Comparison of ENCODE assay signal across 14 cellular contexts in the genomic region with DNA sequence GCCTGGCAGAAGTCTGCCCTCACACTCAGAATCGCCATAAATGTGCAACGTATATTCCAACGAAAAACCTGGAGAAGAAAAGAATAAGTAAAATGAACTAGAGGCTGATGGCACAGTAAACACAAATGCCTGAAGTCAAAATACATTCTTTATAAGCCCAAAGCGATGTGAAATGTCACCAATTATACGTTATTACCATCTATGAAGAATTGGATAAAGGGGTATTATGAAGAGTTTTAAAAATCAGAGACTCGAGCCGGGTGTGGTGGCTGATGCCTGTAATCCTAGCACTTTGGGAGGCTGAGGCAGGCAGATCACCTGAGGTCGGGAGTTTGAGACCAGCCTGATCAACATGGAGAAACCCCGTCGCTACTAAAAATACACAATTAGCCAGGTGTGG.
"Had no signal": no experiment of that assay in that cellular context is flagged by ENCODE, and none has a peak within 500 bp of the region (broad histone marks: within the 10 kb centered on the region; RNA-seq: fewer than 3 reads in every experiment).

No MANE protein-coding gene starts in this region.

- H3K27me3 Mint-ChIP-seq: activated CD4-positive, alpha-beta T cell treated with anti-CD3 and anti-CD28 coated beads, Interleukin-2, amount 10 ng/mL, durations not matched to agents 7 days and 5 days had no signal

- H3K9me3 ChIP-seq: gastrocnemius medialis, lower lobe of right lung, stomach, testis, upper lobe of right lung had no signal

- H3K27ac Mint-ChIP-seq: activated CD4-positive, alpha-beta T cell treated with anti-CD3 and anti-CD28 coated beads, Interleukin-2, amount 10 ng/mL, durations not matched to agents 7 days and 5 days had no signal

- DNase-seq: activated CD4-positive, alpha-beta T cell treated with anti-CD3 and anti-CD28 coated beads, Interleukin-2, amount 10 ng/mL, durations not matched to agents 7 days and 5 days; activated effector memory CD4-positive, alpha-beta T cell treated with anti-CD3 and anti-CD28 coated beads, Interleukin-2, amount 50 U/mL, for 16 hours; activated T-cell treated with anti-CD3 and anti-CD28 coated beads, Interleukin-2, amount 50 U/mL, for 1 hour; dorsolateral prefrontal cortex; erythroblast; gastrocnemius medialis; heart right ventricle; left colon; lower lobe of right lung; stimulated activated CD4-positive, alpha-beta T cell treated with anti-CD3 and anti-CD28 coated beads, Interleukin-1b, Interleukin-23, amount 100 ng/mL, for 48 hours; stomach; T-helper 9 cell; testis; upper lobe of right lung had no signal

- H3K4me3 ChIP-seq: dorsolateral prefrontal cortex, gastrocnemius medialis, heart right ventricle, lower lobe of right lung, stomach, testis, upper lobe of right lung had no signal

- H3K9me3 Mint-ChIP-seq: activated CD4-positive, alpha-beta T cell treated with anti-CD3 and anti-CD28 coated beads, Interleukin-2, amount 10 ng/mL, durations not matched to agents 7 days and 5 days had no signal

- H3K27me3 ChIP-seq: dorsolateral prefrontal cortex, gastrocnemius medialis, heart right ventricle, stomach, testis, upper lobe of right lung had no signal

- H3K4me3 Mint-ChIP-seq: activated CD4-positive, alpha-beta T cell treated with anti-CD3 and anti-CD28 coated beads, Interleukin-2, amount 10 ng/mL, durations not matched to agents 7 days and 5 days had no signal

- ATAC-seq: gastrocnemius medialis, heart right ventricle, left colon, lower lobe of right lung, upper lobe of right lung had no signal

- H3K27ac ChIP-seq: lower lobe of right lung, stomach, testis, upper lobe of right lung had no signal
